ENCODE assay signal across 8 cellular contexts in the genomic region with DNA sequence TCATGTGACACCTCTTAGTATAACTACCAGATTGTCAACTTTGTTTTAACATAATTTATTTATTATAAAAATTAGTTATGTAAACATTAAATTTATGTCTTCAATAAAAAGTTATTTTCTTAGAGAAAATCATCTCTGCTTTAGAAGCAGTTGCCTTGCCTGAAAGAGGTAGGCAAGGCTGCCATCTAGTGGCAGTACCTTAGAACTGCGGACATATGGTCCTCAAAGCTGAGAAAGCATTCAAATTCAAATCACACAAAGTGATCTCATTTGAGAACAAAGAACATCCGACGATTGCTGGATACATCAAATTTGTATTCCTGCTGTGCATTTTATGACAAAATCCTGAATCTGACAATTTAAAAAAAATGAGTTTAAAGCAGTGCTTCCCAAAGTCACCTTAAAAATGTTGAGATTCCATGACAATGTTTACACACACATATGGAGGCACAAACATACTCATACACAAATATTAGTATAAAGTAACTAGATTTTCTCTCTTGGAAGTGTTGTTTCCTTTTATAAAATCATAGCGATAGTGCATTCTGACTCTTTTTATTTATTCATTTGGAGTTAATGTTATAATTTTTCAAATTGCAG.
DNase-seq lines count a peak whose midpoint lies in the region; ATAC-seq, FAIRE-seq and TF ChIP-seq lines count a peak whose summit lies in the region.

No MANE protein-coding gene starts in this region.

- H3K27ac ChIP-seq in SJSA1 (no peak overlapping the region), K562 (ENCODE audit: extremely low read depth, low read depth, low read length) (no peak overlapping the region)

- peak; percentile 89 for FAIRE-seq in K562 (lab: Jason Lieb, UNC)

- peaks cover 0 to 3% (median 0%) of the 10 kb centered on the region in 3 donors for H3K36me3 Mint-ChIP-seq in immature natural killer cell

- WGBS in K562 (ENCODE audit: insufficient coverage, low coverage, missing lambda C conversion rate): 0% methylated on average over 4 of the region's 4 CpGs

- no peaks in the 10 kb centered on the region for H3K36me3 ChIP-seq in GM06990 (ENCODE audit: control insufficient read depth, insufficient read depth, low read length)
- no peaks in the 10 kb centered on the region for H3K36me3 ChIP-seq in SJSA1
- no peaks in the 10 kb centered on the region for H3K36me3 ChIP-seq in K562 (ENCODE audit: control insufficient read depth, insufficient read depth, low read length)

- CTCF ChIA-PET in K562 (lab: Yijun Ruan, JAX; ENCODE audit: low intra/inter-chr PET ratio): interaction anchor here (1.1 to 1.3 kb wide), 2 partner anchors 271 to 601 kb away, joined by 3 read pairs; no protein-coding TSS in a partner anchor

- H3K4me1 ChIP-seq in SJSA1 (replicated peaks): no peaks in the 10 kb centered on the region
- H3K4me1 ChIP-seq in K562 (replicated peaks in 1 of 2; ENCODE audit: control insufficient read depth in 2 of 2, insufficient read depth in 2 of 2, low read length in 2 of 2): no peaks in the 10 kb centered on the region

- no peak overlapping the region for H3K4me3 Mint-ChIP-seq in immature natural killer cell

- no peaks in the 10 kb centered on the region for H4K20me1 ChIP-seq in K562 (replicated peaks; ENCODE audit: control insufficient read depth, insufficient read depth, low read length)

- H3K27me3 ChIP-seq in GM06990 (replicated peaks; ENCODE audit: control insufficient read depth, insufficient read depth, low read length) (no peaks in the 10 kb centered on the region), SJSA1 (replicated peaks) (no peaks in the 10 kb centered on the region), K562 (ENCODE audit: control insufficient read depth in 2 of 2, insufficient read depth in 2 of 2, low read length in 2 of 2) (no peaks in the 10 kb centered on the region)

- no peaks in the 10 kb centered on the region for H3K79me2 ChIP-seq in K562 (ENCODE audit: control insufficient read depth, insufficient read depth, low read length)

- BruUV-seq in K562 (replicated peaks; lab: Mats Ljungman, UMichigan): no TSS peak

- intact Hi-C loops in K562 (cut with micrococcal nuclease): loop anchor here (5.0 to 10.0 kb wide), 2 partner anchors 274 to 1031 kb away; no protein-coding TSS in a partner anchor

- no peak overlapping the region for H3K9ac ChIP-seq in K562 (ENCODE audit: insufficient read depth in 1 of 2, low read depth in 2 of 2, low read length in 2 of 2)

- H3K27me3 Mint-ChIP-seq in immature natural killer cell (ENCODE audit: low read depth in 3 of 3): peaks cover 0 to 1% (median 0%) of the 10 kb centered on the region in 3 donors

- H3K9me3 ChIP-seq in SJSA1 (replicated peaks): no peaks in the 10 kb centered on the region
- no peaks in the 10 kb centered on the region for H3K9me3 ChIP-seq in K562 (replicated peaks; ENCODE audit: control insufficient read depth, insufficient read depth, low read depth, low read length)

- TF ChIP-seq CTCF in GM06990 (IDR thresholded peaks at IDR 0.05; ENCODE audit: insufficient read depth, low read length, poor library complexity, severe bottlenecking): peak; percentile 85
- TF ChIP-seq CTCF in K562 (IDR thresholded peaks at IDR 0.05 in 2 of 3, conservative IDR thresholded peaks at IDR 0.05 in 1 of 3; ENCODE audit: insufficient read depth in 2 of 3, low read depth in 1 of 3, low read length in 3 of 3): peak; percentile 41 to 71 (median 62); a peak in 5 of 6 replicates
- no peak for TF ChIP-seq CTCF in omental fat pad (IDR thresholded peaks at IDR 0.05)

- H3K4me2 ChIP-seq in K562 (ENCODE audit: insufficient read depth, low read length): no peak overlapping the region

- TF ChIP-seq RAD21 in K562 (CRISPR knock-in tag; conservative IDR thresholded peaks at IDR 0.05 in 1 of 2, IDR thresholded peaks at IDR 0.05 in 1 of 2): peak; percentile 69 to 74

- POLR2A ChIA-PET in K562 (lab: Yijun Ruan, JAX): no interaction called here

- H3K27ac Mint-ChIP-seq in immature natural killer cell: no peak overlapping the region

- peaks cover 0 to 7% (median 2%) of the 10 kb centered on the region in 6 donors for H3K9me3 Mint-ChIP-seq in immature natural killer cell

- ATAC-seq in GM21528 (IDR thresholded peaks at IDR 0.05; ENCODE audit: low FRiP score, unreplicated experiment) (peak; percentile 75), K562 (no peak; the same call in 2 of the 3 replicates), omental fat pad (ENCODE audit: low FRiP score) (no peak)

- no peak for TF ChIP-seq POLR2A in K562 (conservative IDR thresholded peaks at IDR 0.05)

- DNase-seq in GM06990 (ENCODE audit: extremely low read depth, insufficient read length): no peak
- peak; percentile 5 for DNase-seq in HuH-7 (ENCODE audit: low spot score)
- DNase-seq in SJSA1 (ENCODE audit: low read depth in 1 of 2, low spot score in 2 of 2): peak; percentile 11 to 40
- DNase-seq in K562 (ENCODE audit: extremely low read depth in 1 of 4, low spot score in 3 of 4): peak; percentile 25 to 72 (median 38)
- DNase-seq in immature natural killer cell: peak in 2 of 3 donors; percentile 1 to 2
- peak; percentile 28 for DNase-seq in stimulated activated CD4-positive, alpha-beta T cell treated with anti-CD3 and anti-CD28 coated beads, Interleukin-12 subunit alpha, Interleukin-12 subunit beta, amount 100 ng/mL, for 4 hours
- no peak for DNase-seq in omental fat pad (ENCODE audit: low spot score)

- H3K4me1 Mint-ChIP-seq in immature natural killer cell: no peaks in the 10 kb centered on the region

- TF ChIP-seq EP300 in K562 (IDR thresholded peaks at IDR 0.05; ENCODE audit: low read length): no peak

- H2AFZ ChIP-seq in K562 (ENCODE audit: low read depth, low read length): no peak overlapping the region

- in situ Hi-C loops in K562 (cut with MboI): no loop called here

- no peaks in the 10 kb centered on the region for H3K9me1 ChIP-seq in K562 (ENCODE audit: control insufficient read depth, insufficient read depth, low read length)

- H3K4me3 ChIP-seq in GM06990 (replicated peaks; ENCODE audit: low read depth, low read length) (no peak overlapping the region), SJSA1 (no peak overlapping the region), K562 (no peak overlapping the region)

TF ChIP-seq in K562, 482 proteins besides CTCF, POLR2A, EP300 and RAD21 (continues in another document):
- no peak for TF ChIP-seq MCM2 (IDR thresholded peaks at IDR 0.05; ENCODE audit: low read depth)
- no peak for TF ChIP-seq GTF2F1 (IDR thresholded peaks at IDR 0.05; ENCODE audit: low read depth, low read length)
- TF ChIP-seq, protein P1, sequence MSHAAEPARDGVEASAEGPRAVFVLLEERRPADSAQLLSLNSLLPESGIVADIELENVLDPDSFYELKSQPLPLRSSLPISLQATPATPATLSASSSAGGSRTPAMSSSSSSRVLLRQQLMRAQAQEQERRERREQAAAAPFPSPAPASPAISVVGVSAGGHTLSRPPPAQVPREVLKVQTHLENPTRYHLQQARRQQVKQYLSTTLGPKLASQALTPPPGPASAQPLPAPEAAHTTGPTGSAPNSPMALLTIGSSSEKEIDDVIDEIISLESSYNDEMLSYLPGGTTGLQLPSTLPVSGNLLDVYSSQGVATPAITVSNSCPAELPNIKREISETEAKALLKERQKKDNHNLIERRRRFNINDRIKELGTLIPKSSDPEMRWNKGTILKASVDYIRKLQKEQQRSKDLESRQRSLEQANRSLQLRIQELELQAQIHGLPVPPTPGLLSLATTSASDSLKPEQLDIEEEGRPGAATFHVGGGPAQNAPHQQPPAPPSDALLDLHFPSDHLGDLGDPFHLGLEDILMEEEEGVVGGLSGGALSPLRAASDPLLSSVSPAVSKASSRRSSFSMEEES (CRISPR knock-in tag; IDR thresholded peaks at IDR 0.05): 0 out of 2 replicates have a peak, but pooled peaks have one; percentile 43
- TF ChIP-seq, protein P2, sequence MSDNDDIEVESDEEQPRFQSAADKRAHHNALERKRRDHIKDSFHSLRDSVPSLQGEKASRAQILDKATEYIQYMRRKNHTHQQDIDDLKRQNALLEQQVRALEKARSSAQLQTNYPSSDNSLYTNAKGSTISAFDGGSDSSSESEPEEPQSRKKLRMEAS (CRISPR knock-in tag; IDR thresholded peaks at IDR 0.05): no peak
- no peak for TF ChIP-seq LEF1 (IDR thresholded peaks at IDR 0.05)
- TF ChIP-seq, protein P3, sequence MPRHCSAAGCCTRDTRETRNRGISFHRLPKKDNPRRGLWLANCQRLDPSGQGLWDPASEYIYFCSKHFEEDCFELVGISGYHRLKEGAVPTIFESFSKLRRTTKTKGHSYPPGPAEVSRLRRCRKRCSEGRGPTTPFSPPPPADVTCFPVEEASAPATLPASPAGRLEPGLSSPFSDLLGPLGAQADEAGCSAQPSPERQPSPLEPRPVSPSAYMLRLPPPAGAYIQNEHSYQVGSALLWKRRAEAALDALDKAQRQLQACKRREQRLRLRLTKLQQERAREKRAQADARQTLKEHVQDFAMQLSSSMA (CRISPR knock-in tag; IDR thresholded peaks at IDR 0.05): no peak
- TF ChIP-seq E2F6 (IDR thresholded peaks at IDR 0.05; ENCODE audit: borderline replicate concordance in 1 of 2, extremely low read depth in 1 of 2, insufficient read depth in 1 of 2, insufficient read length in 1 of 2, low read depth in 1 of 2, low read length in 1 of 2, poor library complexity in 1 of 2, severe bottlenecking in 1 of 2): no peak
- TF ChIP-seq KAT8 (IDR thresholded peaks at IDR 0.05; ENCODE audit: low read depth): no peak

Comparison
In these comparisons a context has a peak if more than half of its experiments do, and no peak if none do; other contexts are left out.
1. DNase-seq: peak in HuH-7 (single experiment), SJSA1 (2 of 2), K562 (4 of 4), immature natural killer cell (2 of 3) and stimulated activated CD4-positive, alpha-beta T cell treated with anti-CD3 and anti-CD28 coated beads, Interleukin-12 subunit alpha, Interleukin-12 subunit beta, amount 100 ng/mL, for 4 hours (single experiment); none in GM06990 (single experiment) and omental fat pad (single experiment).
2. CTCF ChIP-seq: peak in GM06990 (single experiment) and K562 (3 of 3); none in omental fat pad (0 of 3).